ENCODE assay signal across 1 cellular context in genomic region chr16:56907401-56907800, GRCh38.
A peak's percentile ranks its signal among the peaks of the same experiment; 100 is the strongest.
TF ChIP-seq lines count a peak whose summit lies in the region.

No MANE protein-coding gene starts in this region.

TF ChIP-seq in HepG2, 621 proteins besides CTCF, POLR2A, EP300 and RAD21:
- TF ChIP-seq ZNF564 (CRISPR knock-in tag; IDR thresholded peaks at IDR 0.05): peak; percentile 93
- TF ChIP-seq FOXM1 (CRISPR knock-in tag; IDR thresholded peaks at IDR 0.05): no peak
TF ChIP-seq in HepG2: peak in this region for 1.
